ENCODE assay signal across 8 cellular contexts in genomic region chr19:39846176-39846677, GRCh38. TPM values are rescaled to one million over a fixed set of nuclear protein-coding genes. Genes with fewer than 3 reads are reported as not detected.
DNase-seq lines count a peak whose midpoint lies in the region; ATAC-seq lines count a peak whose summit lies in the region.

TSS of gene FBL (minus strand) at chr19:39846379. CDS start at chr19:39846300, 79 bp downstream.

- H3K27me3 Mint-ChIP-seq in CD8-positive, alpha-beta memory T cell: no peaks in the 10 kb centered on the region

- H3K27ac Mint-ChIP-seq in CD8-positive, alpha-beta memory T cell: peak within 1 kb of the TSS; percentile 93 to 99 (median 96)

- no peaks in the 10 kb centered on the region for H3K36me3 ChIP-seq in CD8-positive, alpha-beta memory T cell (ENCODE audit: insufficient read depth, low read length)
- H3K36me3 ChIP-seq in effector memory CD4-positive, alpha-beta T cell (ENCODE audit: control insufficient read depth, insufficient read depth, low read length): no peaks in the 10 kb centered on the region
- no peaks in the 10 kb centered on the region for H3K36me3 ChIP-seq in mesenchymal stem cell (ENCODE audit: control insufficient read depth in 1 of 2, insufficient read depth in 2 of 2, low read depth in 1 of 2, low read length in 2 of 2)

- peak within 1 kb of the TSS; percentile 79 to 94 (median 90) for H3K4me3 Mint-ChIP-seq in CD8-positive, alpha-beta memory T cell

- H4K91ac ChIP-seq in mesenchymal stem cell (ENCODE audit: low read length): peak within 1 kb of the TSS; percentile 53

- peak within 1 kb of the TSS; percentile 74 for H3K4me3 ChIP-seq in CD8-positive, alpha-beta memory T cell (ENCODE audit: low read length)
- peak within 1 kb of the TSS; percentile 59 for H3K4me3 ChIP-seq in effector memory CD4-positive, alpha-beta T cell (ENCODE audit: insufficient read depth, low read depth, low read length, poor library complexity, severe bottlenecking)
- H3K4me3 ChIP-seq in mesenchymal stem cell (ENCODE audit: insufficient read depth in 1 of 2, low read depth in 1 of 2, low read length in 2 of 2): peak within 1 kb of the TSS; percentile 77 to 96

- H3K9me3 ChIP-seq in CD8-positive, alpha-beta memory T cell (ENCODE audit: low read length): no peaks in the 10 kb centered on the region
- no peaks in the 10 kb centered on the region for H3K9me3 ChIP-seq in effector memory CD4-positive, alpha-beta T cell (ENCODE audit: control insufficient read depth, low read length)
- no peaks in the 10 kb centered on the region for H3K9me3 ChIP-seq in mesenchymal stem cell (ENCODE audit: control insufficient read depth, low read length)

- POLR2A ChIA-PET in CD8-positive, alpha-beta memory T cell (lab: Charles Lee): interaction anchor here (1.0 to 2.9 kb wide), 8 partner anchors 12 to 439 kb away, joined by 3 to 20 read pairs (median 4); partner anchors contain the start of genes AKT2, DYRK1B, PSMC4 and ZNF546

- H3K4ac ChIP-seq in mesenchymal stem cell (ENCODE audit: low read depth in 1 of 2, low read length in 2 of 2): peak within 1 kb of the TSS; percentile 35 to 60

- no peaks in the 10 kb centered on the region for H3K27me3 ChIP-seq in CD8-positive, alpha-beta memory T cell (ENCODE audit: insufficient read depth, low read length, poor library complexity, severe bottlenecking)
- H3K27me3 ChIP-seq in effector memory CD4-positive, alpha-beta T cell (replicated peaks; ENCODE audit: control insufficient read depth, insufficient read depth, low read length, poor library complexity, severe bottlenecking): no peaks in the 10 kb centered on the region
- peaks cover 0 to 5% of the 10 kb centered on the region in 2 experiments for H3K27me3 ChIP-seq in mesenchymal stem cell (ENCODE audit: control insufficient read depth in 1 of 2, insufficient read depth in 1 of 2, low read length in 2 of 2)

- under 1% methylated on average over 47 of the region's 47 CpGs for WGBS in mesenchymal stem cell

- H2BK5ac ChIP-seq in mesenchymal stem cell (ENCODE audit: low read depth, low read length, poor library complexity, severe bottlenecking): no peak within 1 kb of the TSS

- H3K79me1 ChIP-seq in mesenchymal stem cell (replicated peaks; ENCODE audit: low read length, poor library complexity, severe bottlenecking): peaks cover 2% of the 10 kb centered on the region

- no peak within 1 kb of the TSS for H2BK15ac ChIP-seq in mesenchymal stem cell (ENCODE audit: low read depth, poor library complexity, severe bottlenecking)

- peaks cover 45 to 57% (median 52%) of the 10 kb centered on the region in 3 donors for H3K4me1 Mint-ChIP-seq in CD8-positive, alpha-beta memory T cell

- no peak within 1 kb of the TSS for H2AK5ac ChIP-seq in mesenchymal stem cell (ENCODE audit: low read length, severe bottlenecking)

- H3K14ac ChIP-seq in mesenchymal stem cell (ENCODE audit: low read length in 2 of 2): peak within 1 kb of the TSS in 1 of 2 experiments; percentile 38

- no peak within 1 kb of the TSS for H3K23ac ChIP-seq in mesenchymal stem cell (ENCODE audit: low read length in 2 of 2)

- CTCF ChIA-PET in CD8-positive, alpha-beta memory T cell (lab: Charles Lee): interaction anchor here (0.7 to 6.4 kb wide), 6 partner anchors 13 to 124 kb away, joined by 3 to 68 read pairs (median 6); partner anchors contain the start of genes DYRK1B and PSMC4

- H3K9ac ChIP-seq in mesenchymal stem cell (ENCODE audit: low read length): peak within 1 kb of the TSS; percentile 94

- H3K18ac ChIP-seq in mesenchymal stem cell (ENCODE audit: low read depth in 1 of 2, low read length in 2 of 2): peak within 1 kb of the TSS; percentile 61 to 92

- peak within 1 kb of the TSS; percentile 73 for H2AFZ ChIP-seq in mesenchymal stem cell (ENCODE audit: low read depth, low read length)

- peaks cover 48% of the 10 kb centered on the region for H3K4me1 ChIP-seq in CD8-positive, alpha-beta memory T cell (ENCODE audit: insufficient read depth, low read length)
- peaks cover 28% of the 10 kb centered on the region for H3K4me1 ChIP-seq in effector memory CD4-positive, alpha-beta T cell (ENCODE audit: control insufficient read depth, insufficient read depth, low read length, poor library complexity, severe bottlenecking)
- H3K4me1 ChIP-seq in mesenchymal stem cell (ENCODE audit: control insufficient read depth, insufficient read depth, low read depth, low read length): peaks cover 16% of the 10 kb centered on the region

- no peak within 1 kb of the TSS for H2BK120ac ChIP-seq in mesenchymal stem cell (ENCODE audit: low read depth, low read length)

- H3K4me2 ChIP-seq in mesenchymal stem cell (ENCODE audit: low read length, poor library complexity, severe bottlenecking): peak within 1 kb of the TSS; percentile 81

- peak within 1 kb of the TSS; percentile 95 for H4K8ac ChIP-seq in mesenchymal stem cell (ENCODE audit: low read length)

- H3K36me3 Mint-ChIP-seq in CD8-positive, alpha-beta memory T cell: peaks cover 0 to 6% (median 2%) of the 10 kb centered on the region in 3 donors

- peak; percentile 94 to 98 (median 98) for DNase-seq in CD8-positive, alpha-beta memory T cell
- peak; percentile 99 for DNase-seq in HT-29 (ENCODE audit: low spot score)
- peak; percentile 97 for DNase-seq in NK-92 treated with Interleukin-12 subunit alpha and Interleukin-12 subunit beta, amount 100 ng/mL, for 24 hours (lab: John Stamatoyannopoulos, UW)
- DNase-seq in activated CD8-positive, alpha-beta memory T cell treated with anti-CD3 and anti-CD28 coated beads for 4 hours (ENCODE audit: low read depth in 2 of 2): peak; percentile 94 to 98
- peak; percentile 92 to 97 (median 94) for DNase-seq in effector memory CD4-positive, alpha-beta T cell
- DNase-seq in mesenchymal stem cell: peak; percentile 89
- peak; percentile 96 for DNase-seq in stimulated activated CD8-positive, alpha-beta memory T cell treated with anti-CD3 and anti-CD28 coated beads, Interleukin-12 subunit alpha, Interleukin-12 subunit beta, amount 100 ng/mL, for 4 hours (ENCODE audit: low read depth)

- peak within 1 kb of the TSS; percentile 81 for H3K27ac ChIP-seq in CD8-positive, alpha-beta memory T cell (ENCODE audit: low read depth, low read length)
- peak within 1 kb of the TSS; percentile 87 for H3K27ac ChIP-seq in effector memory CD4-positive, alpha-beta T cell (ENCODE audit: insufficient read depth, low read length, poor library complexity, severe bottlenecking)
- H3K27ac ChIP-seq in mesenchymal stem cell (ENCODE audit: low read length, poor library complexity, severe bottlenecking): peak within 1 kb of the TSS; percentile 65

- H2BK12ac ChIP-seq in mesenchymal stem cell (ENCODE audit: low read length in 2 of 2): no peak within 1 kb of the TSS

- ATAC-seq in GM19468 (IDR thresholded peaks at IDR 0.05; ENCODE audit: extremely low read depth, unreplicated experiment): peak; percentile 70

- no peaks in the 10 kb centered on the region for H3K9me3 Mint-ChIP-seq in CD8-positive, alpha-beta memory T cell

RNA-seq across cellular contexts. Expression of gene FBL, which starts in this region (rescaled TPM):
- 100 to 1,000 TPM; 661 to 682 TPM for total RNA-seq in CD8-positive, alpha-beta memory T cell
- 182 TPM for polyA plus RNA-seq in CD8-positive, alpha-beta memory T cell
- 575 and 717 TPM in 2 replicates for total RNA-seq in HT-29 (2014; rRNA removed; shearing (Covaris generic))
- polyA plus RNA-seq in mesenchymal stem cell (2013, experiment 1 of 2): 147 TPM
- polyA plus RNA-seq in mesenchymal stem cell (2013, experiment 2 of 2): 134 TPM

Comparison
In these comparisons a context has a peak if more than half of its experiments do, and no peak if none do; other contexts are left out.
1. Peak in every context shown above with its lines: DNase-seq, ATAC-seq, H3K4me3 ChIP-seq and H3K27ac ChIP-seq.